22 cellular contexts compared by ENCODE assay signal in the genomic region with DNA sequence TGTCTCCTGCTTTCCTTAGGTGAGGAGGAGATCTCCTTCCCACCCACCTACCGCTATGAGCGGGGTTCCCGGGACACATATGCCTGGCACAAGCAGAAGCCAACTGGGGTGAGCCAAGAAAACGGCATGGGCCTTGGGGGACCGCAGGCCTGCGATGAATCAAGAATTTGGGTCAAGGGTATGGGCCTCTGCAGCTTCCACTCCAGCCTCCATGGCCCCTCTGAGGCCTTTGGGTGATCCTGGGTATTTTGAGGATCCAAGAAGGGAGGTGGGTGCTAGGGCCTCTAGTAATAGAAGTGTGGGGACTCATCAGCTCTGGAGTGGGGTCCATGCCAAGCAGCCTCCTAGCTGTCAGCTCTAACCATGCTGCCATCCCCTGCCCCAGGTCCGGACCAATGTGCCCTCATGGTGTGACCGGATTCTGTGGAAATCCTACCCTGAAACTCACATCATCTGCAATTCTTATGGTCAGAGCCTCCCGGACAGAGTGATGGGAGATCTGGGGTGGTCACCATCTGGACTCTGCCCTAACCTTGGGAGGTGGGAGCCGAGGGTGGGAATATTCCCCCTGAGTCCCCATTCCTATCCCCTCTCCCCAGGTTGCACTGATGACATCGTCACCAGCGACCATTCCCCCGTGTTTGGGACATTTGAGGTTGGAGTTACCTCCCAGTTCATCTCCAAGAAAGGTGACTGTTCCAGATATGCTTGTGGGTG. TPM values are rescaled to one million over a fixed set of nuclear protein-coding genes. Genes with fewer than 3 reads are reported as not detected.
DNase-seq lines count a peak whose midpoint lies in the region; ATAC-seq and TF ChIP-seq lines count a peak whose summit lies in the region.
"Had no signal": no experiment of that assay in that cellular context is flagged by ENCODE, and none has a peak within 500 bp of the region (broad histone marks: within the 10 kb centered on the region; RNA-seq: fewer than 3 reads in every experiment).

No MANE protein-coding gene starts in this region.

- H3K4me3 Mint-ChIP-seq in stimulated activated effector memory CD8-positive, alpha-beta T cell treated with anti-CD3 and anti-CD28 coated beads, Interleukin-12 subunit alpha, Interleukin-12 subunit beta, amount 100 ng/mL, for 72 hours = no peak overlapping the region
- H3K4me3 Mint-ChIP-seq: CD4-positive, alpha-beta memory T cell; T-helper 1 cell treated with Interleukin-12 subunit alpha and Interleukin-12 subunit beta and Interleukin-4 antibody, amounts not matched to agents 30 μg/mL and 1 μg/mL, for 36 hours had no signal

- H3K4me1 ChIP-seq in BLaER1 treated with 17β-estradiol and CSF1 and Interleukin-3, amounts not matched to agents 10 nM and 100 nM = peaks cover 25 to 76% (median 41%) of the 10 kb centered on the region in 10 experiments
- no peaks in the 10 kb centered on the region for H3K4me1 ChIP-seq in hepatocyte (ENCODE audit: insufficient read depth)
- H3K4me1 ChIP-seq: HAP-1, SJSA1 had no signal

- peak overlapping the region in 10 of 11 experiments; percentile 19 to 68 (median 61); a peak in 19 of 22 replicates for H3K4me2 ChIP-seq in BLaER1 treated with 17β-estradiol and CSF1 and Interleukin-3, amounts not matched to agents 10 nM and 100 nM
- H3K4me2 ChIP-seq in hepatocyte = no peak overlapping the region
- H3K4me2 ChIP-seq: smooth muscle cell had no signal

- H3K79me2 ChIP-seq in hepatocyte = no peaks in the 10 kb centered on the region

- no peaks in the 10 kb centered on the region for H3K9me3 ChIP-seq in BLaER1 treated with 17β-estradiol and CSF1 and Interleukin-3, amounts not matched to agents 10 nM and 100 nM (replicated peaks in 1 of 11)
- no peaks in the 10 kb centered on the region for H3K9me3 ChIP-seq in hepatocyte (ENCODE audit: low read depth)
- H3K9me3 ChIP-seq: HAP-1, heart left ventricle, SJSA1 had no signal

- H3K9me2 ChIP-seq in hepatocyte (replicated peaks; ENCODE audit: insufficient read depth) = no peaks in the 10 kb centered on the region

- H4K20me1 ChIP-seq in BLaER1 treated with 17β-estradiol and CSF1 and Interleukin-3, amounts not matched to agents 10 nM and 100 nM = peaks cover 62 to 100% (median 94%) of the 10 kb centered on the region in 11 experiments
- H4K20me1 ChIP-seq in hepatocyte (ENCODE audit: insufficient read depth, poor library complexity, severe bottlenecking) = peaks cover 16% of the 10 kb centered on the region

- H3K9ac ChIP-seq in BLaER1 treated with 17β-estradiol and CSF1 and Interleukin-3, amounts not matched to agents 10 nM and 100 nM = peak overlapping the region in 6 of 11 experiments; percentile 10 to 61 (median 39); a peak in 8 of 22 replicates

- H3K27ac ChIP-seq in BLaER1 treated with 17β-estradiol and CSF1 and Interleukin-3, amounts not matched to agents 10 nM and 100 nM = peak overlapping the region in 4 of 11 experiments; percentile 6 to 21 (median 10); a peak in 3 of 22 replicates
- no peak overlapping the region for H3K27ac ChIP-seq in hepatocyte
- H3K27ac ChIP-seq: heart left ventricle, SJSA1 had no signal

- H3K4me3 ChIP-seq in BLaER1 treated with 17β-estradiol and CSF1 and Interleukin-3, amounts not matched to agents 10 nM and 100 nM = no peak overlapping the region
- no peak overlapping the region for H3K4me3 ChIP-seq in hepatocyte
- H3K4me3 ChIP-seq: HAP-1, heart left ventricle, SJSA1, smooth muscle cell had no signal

- WGBS in hepatocyte (ENCODE audit: low lambda C conversion rate, missing lambda C conversion rate) = 98% methylated on average over 12 of the region's 13 CpGs

- peaks cover 71% of the 10 kb centered on the region for H3K36me3 Mint-ChIP-seq in stimulated activated effector memory CD8-positive, alpha-beta T cell treated with anti-CD3 and anti-CD28 coated beads, Interleukin-12 subunit alpha, Interleukin-12 subunit beta, amount 100 ng/mL, for 72 hours

- H3K9me3 Mint-ChIP-seq in stimulated activated effector memory CD8-positive, alpha-beta T cell treated with anti-CD3 and anti-CD28 coated beads, Interleukin-12 subunit alpha, Interleukin-12 subunit beta, amount 100 ng/mL, for 72 hours = no peaks in the 10 kb centered on the region
- H3K9me3 Mint-ChIP-seq: activated T-helper 2 cell treated with anti-CD3 and anti-CD28 coated beads, Interferon-gamma antibody, Interleukin-2, Interleukin-4, amounts not matched to agents 10 μg/mL and 5 μg/mL and 100 μg/mL, durations not matched to agents 14 hours and 24 hours and 36 hours; CD4-positive, alpha-beta memory T cell; T-helper 1 cell treated with Interleukin-12 subunit alpha and Interleukin-12 subunit beta and Interleukin-4 antibody, amounts not matched to agents 30 μg/mL and 1 μg/mL, for 36 hours had no signal

- ATAC-seq in stimulated activated effector memory CD8-positive, alpha-beta T cell treated with anti-CD3 and anti-CD28 coated beads, Interleukin-12 subunit alpha, Interleukin-12 subunit beta, amount 100 ng/mL, for 72 hours = no peak
- ATAC-seq in GM21825 (IDR thresholded peaks at IDR 0.05; ENCODE audit: unreplicated experiment) (no peak), GM18870 (IDR thresholded peaks at IDR 0.05; ENCODE audit: unreplicated experiment) (no peak)
- ATAC-seq: heart left ventricle had no signal

- peaks cover 99 to 100% (median 100%) of the 10 kb centered on the region in 11 experiments for H3K36me3 ChIP-seq in BLaER1 treated with 17β-estradiol and CSF1 and Interleukin-3, amounts not matched to agents 10 nM and 100 nM
- H3K36me3 ChIP-seq in hepatocyte (replicated peaks; ENCODE audit: insufficient read depth, low read depth) = no peaks in the 10 kb centered on the region

- peaks cover 3 to 17% (median 10%) of the 10 kb centered on the region in 11 experiments for H3K27me3 ChIP-seq in BLaER1 treated with 17β-estradiol and CSF1 and Interleukin-3, amounts not matched to agents 10 nM and 100 nM
- H3K27me3 ChIP-seq in hepatocyte = peaks cover under 1% of the 10 kb centered on the region
- H3K27me3 ChIP-seq: heart left ventricle, SJSA1 had no signal

- TF ChIP-seq CTCF in GM20000 (IDR thresholded peaks at IDR 0.05; ENCODE audit: extremely low read depth, missing control alignments) (no peak), hepatocyte (IDR thresholded peaks at IDR 0.05; ENCODE audit: poor library complexity) (no peak)

- peaks cover 22% of the 10 kb centered on the region for H3K4me1 Mint-ChIP-seq in stimulated activated effector memory CD8-positive, alpha-beta T cell treated with anti-CD3 and anti-CD28 coated beads, Interleukin-12 subunit alpha, Interleukin-12 subunit beta, amount 100 ng/mL, for 72 hours

- no peak overlapping the region for H2AFZ ChIP-seq in hepatocyte

- DNase-seq in GM20000 (ENCODE audit: low spot score) (peak; percentile 4), hepatocyte (ENCODE audit: low spot score) (peak; percentile 1), SHP77 treated with DMSO at 0.1 percent for 48 hours (lab: John Stamatoyannopoulos, UW) (no peak)
- DNase-seq in stimulated activated effector memory CD8-positive, alpha-beta T cell treated with anti-CD3 and anti-CD28 coated beads, Interleukin-12 subunit alpha, Interleukin-12 subunit beta, amount 100 ng/mL, for 72 hours (ENCODE audit: low spot score in 2 of 2) = no peak
- DNase-seq: activated CD4-positive, alpha-beta T cell treated with anti-CD3 and anti-CD28 coated beads for 4 hours; heart left ventricle; Karpas-422; mesenchymal stem cell; NCI-H524; NK-92 treated with Interleukin-12 subunit alpha and Interleukin-12 subunit beta, amount 100 ng/mL, for 24 hours; occipital lobe; retina; stimulated activated naive CD4-positive, alpha-beta T cell had no signal

- H3K27ac Mint-ChIP-seq in stimulated activated effector memory CD8-positive, alpha-beta T cell treated with anti-CD3 and anti-CD28 coated beads, Interleukin-12 subunit alpha, Interleukin-12 subunit beta, amount 100 ng/mL, for 72 hours = peak overlapping the region; percentile 74
- H3K27ac Mint-ChIP-seq: activated T-helper 2 cell treated with anti-CD3 and anti-CD28 coated beads, Interferon-gamma antibody, Interleukin-2, Interleukin-4, amounts not matched to agents 10 μg/mL and 5 μg/mL and 100 μg/mL, durations not matched to agents 14 hours and 24 hours and 36 hours; T-helper 1 cell treated with Interleukin-12 subunit alpha and Interleukin-12 subunit beta and Interleukin-4 antibody, amounts not matched to agents 30 μg/mL and 1 μg/mL, for 36 hours had no signal

RNA-seq across cellular contexts. Expression of a gene that starts 8.6 kb away (rescaled TPM):
- 47.8 and 74.8 TPM in 2 replicates for total RNA-seq in hepatocyte
- 99.4 and 140 TPM in 2 replicates for polyA plus RNA-seq in hepatocyte

RNA-seq across cellular contexts. Expression of a gene that starts 10.8 kb away (rescaled TPM):
- 0.48 TPM in 1 of 2 replicates, not detected in the other for total RNA-seq in hepatocyte
- polyA plus RNA-seq in hepatocyte = not detected in 2 replicates
- total RNA-seq: activated T-helper 2 cell treated with anti-CD3 and anti-CD28 coated beads, Interferon-gamma antibody, Interleukin-2, Interleukin-4, amounts not matched to agents 10 μg/mL and 5 μg/mL and 100 μg/mL, durations not matched to agents 14 hours and 24 hours and 36 hours; CD4-positive, alpha-beta memory T cell; heart left ventricle; occipital lobe; SJSA1; smooth muscle cell had no signal
- polyA plus RNA-seq: CD4-positive, alpha-beta memory T cell; heart left ventricle had no signal

RNA-seq across cellular contexts. Expression of a gene that starts 16.6 kb away (rescaled TPM):
- total RNA-seq in hepatocyte = 0.48 and 4.3 TPM in 2 replicates
- 1.2 and 5.5 TPM in 2 replicates for polyA plus RNA-seq in hepatocyte
- total RNA-seq: activated T-helper 2 cell treated with anti-CD3 and anti-CD28 coated beads, Interferon-gamma antibody, Interleukin-2, Interleukin-4, amounts not matched to agents 10 μg/mL and 5 μg/mL and 100 μg/mL, durations not matched to agents 14 hours and 24 hours and 36 hours; CD4-positive, alpha-beta memory T cell; SJSA1; smooth muscle cell had no signal
- polyA plus RNA-seq: CD4-positive, alpha-beta memory T cell; smooth muscle cell had no signal

RNA-seq across cellular contexts. Expression of a gene that starts 41.3 kb away (rescaled TPM):
- total RNA-seq in hepatocyte = 19.9 and 21.6 TPM in 2 replicates
- polyA plus RNA-seq in hepatocyte = 13.4 and 26.8 TPM in 2 replicates
- total RNA-seq: activated T-helper 2 cell treated with anti-CD3 and anti-CD28 coated beads, Interferon-gamma antibody, Interleukin-2, Interleukin-4, amounts not matched to agents 10 μg/mL and 5 μg/mL and 100 μg/mL, durations not matched to agents 14 hours and 24 hours and 36 hours; CD4-positive, alpha-beta memory T cell; occipital lobe had no signal
- polyA plus RNA-seq: CD4-positive, alpha-beta memory T cell had no signal

Comparison
In these comparisons a context has a peak if more than half of its experiments do, and no peak if none do; other contexts are left out.
1. DNase-seq: peak in GM20000 (single experiment) and hepatocyte (single experiment); none in stimulated activated effector memory CD8-positive, alpha-beta T cell treated with anti-CD3 and anti-CD28 coated beads, Interleukin-12 subunit alpha, Interleukin-12 subunit beta, amount 100 ng/mL, for 72 hours (0 of 2) and SHP77 treated with DMSO at 0.1 percent for 48 hours (single experiment).